ENCODE assay signal across 9 cellular contexts in the genomic region with DNA sequence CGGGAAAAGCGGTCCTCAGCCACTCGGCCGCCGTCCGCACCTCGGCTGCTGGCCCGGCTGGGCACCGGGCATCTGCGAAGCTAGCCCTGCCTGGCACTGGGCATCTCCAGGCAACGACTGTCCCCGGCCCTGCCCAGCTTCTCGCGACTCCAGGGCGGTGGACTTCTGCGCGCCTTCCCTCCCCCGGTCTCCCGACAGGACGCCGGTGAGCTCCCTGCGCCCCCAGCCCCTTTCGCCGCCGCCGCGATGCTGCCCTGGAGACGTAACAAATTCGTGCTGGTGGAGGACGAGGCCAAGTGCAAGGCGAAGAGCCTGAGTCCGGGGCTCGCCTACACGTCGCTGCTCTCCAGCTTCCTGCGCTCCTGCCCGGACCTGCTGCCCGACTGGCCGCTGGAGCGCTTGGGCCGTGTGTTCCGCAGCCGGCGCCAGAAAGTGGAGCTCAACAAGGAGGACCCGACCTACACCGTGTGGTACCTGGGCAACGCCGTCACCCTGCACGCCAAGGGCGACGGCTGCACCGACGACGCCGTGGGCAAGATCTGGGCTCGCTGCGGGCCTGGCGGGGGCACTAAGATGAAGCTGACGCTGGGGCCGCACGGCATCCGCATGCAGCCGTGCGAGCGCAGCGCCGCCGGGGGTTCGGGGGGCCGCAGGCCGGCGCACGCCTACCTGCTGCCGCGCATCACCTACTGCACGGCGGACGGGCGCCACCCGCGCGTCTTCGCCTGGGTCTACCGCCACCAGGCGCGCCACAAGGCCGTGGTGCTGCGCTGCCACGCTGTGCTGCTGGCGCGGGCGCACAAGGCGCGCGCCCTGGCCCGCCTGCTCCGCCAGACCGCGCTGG. TPM values are rescaled to one million over a fixed set of nuclear protein-coding genes. Genes with fewer than 3 reads are reported as not detected.
A peak's percentile ranks its signal among the peaks of the same experiment; 100 is the strongest.
DNase-seq lines count a peak whose midpoint lies in the region; ATAC-seq, FAIRE-seq and TF ChIP-seq lines count a peak whose summit lies in the region.
"Had no signal": no experiment of that assay in that cellular context is flagged by ENCODE, and none has a peak within 500 bp of the region (broad histone marks: within the 10 kb centered on the region; RNA-seq: fewer than 3 reads in every experiment).

No MANE protein-coding gene starts in this region.

- H3K27me3 ChIP-seq in heart left ventricle (peaks cover 6 to 42% (median 14%) of the 10 kb centered on the region in 9 donors), rectal smooth muscle tissue (ENCODE audit: control insufficient read depth, insufficient read depth, low read length) (peaks cover 5% of the 10 kb centered on the region)

- no peaks in the 10 kb centered on the region for H3K9me3 ChIP-seq in heart left ventricle

- H3K4me1 ChIP-seq in heart left ventricle (peaks cover 0 to 42% (median 19%) of the 10 kb centered on the region in 12 donors), rectal smooth muscle tissue (ENCODE audit: control insufficient read depth, insufficient read depth, low read length) (no peaks in the 10 kb centered on the region)

- intact Hi-C loops in heart left ventricle (cut with DNase I), result no loop called here

- no peak overlapping the region for H3K9ac ChIP-seq in rectal smooth muscle tissue (ENCODE audit: low read length)

- DNase-seq in GM12891 (ENCODE audit: insufficient read length, low spot score) (peak; percentile 43), heart left ventricle (peak in 2 of 5 donors; percentile 38 to 40), AML-193 (lab: John Stamatoyannopoulos, UW) (no peak), SIG-M5 treated with dmso at 0.1 percent for 504 hours (lab: John Stamatoyannopoulos, UW; ENCODE audit: unreplicated experiment) (no peak), NCI-H1048 (lab: John Stamatoyannopoulos, UW) (no peak)
- DNase-seq: NCI-H2081 treated with DMSO at 0.1 percent for 48 hours had no signal

- H3K36me3 ChIP-seq in heart left ventricle (no peaks in the 10 kb centered on the region), rectal smooth muscle tissue (ENCODE audit: control insufficient read depth, insufficient read depth, low read length) (no peaks in the 10 kb centered on the region)

- WGBS in heart left ventricle, 4 donors, result 1% methylated on average over 21 to 99 of the region's 99 CpGs

- TF ChIP-seq POLR2A in GM12891 (IDR thresholded peaks at IDR 0.05; ENCODE audit: low read depth, low read length) (no peak), heart left ventricle (IDR thresholded peaks at IDR 0.05) (no peak)

- peak overlapping the region in 9 of 12 donors; percentile 54 to 87 (median 70) for H3K27ac ChIP-seq in heart left ventricle
- no peak overlapping the region for H3K27ac ChIP-seq in rectal smooth muscle tissue (ENCODE audit: low read depth, low read length)

- TF ChIP-seq CTCF in heart left ventricle (IDR thresholded peaks at IDR 0.05), result no peak

- FAIRE-seq in GM12891 (lab: Jason Lieb, UNC), result no peak

- H3K4me3 ChIP-seq in heart left ventricle (peak overlapping the region; percentile 35 to 62 (median 52)), rectal smooth muscle tissue (ENCODE audit: low read length) (peak overlapping the region; percentile 19)

- ATAC-seq in SK-N-SH treated with all-trans-retinoic acid at 6 μM for 48 hours (peak; percentile 44), heart left ventricle (peak in 2 of 4 donors; percentile 26 to 32), HG02852 (IDR thresholded peaks at IDR 0.05; ENCODE audit: unreplicated experiment) (no peak)

TF ChIP-seq in GM12891, 5 proteins besides CTCF, POLR2A, EP300 and RAD21:
- TF ChIP-seq POLR2AphosphoS5 (IDR thresholded peaks at IDR 0.05; ENCODE audit: low read depth, low read length) (no peak), POU2F2 (IDR thresholded peaks at IDR 0.05; ENCODE audit: low read depth, low read length) (no peak), PAX5 (IDR thresholded peaks at IDR 0.05; ENCODE audit: insufficient read depth, low read length, severe bottlenecking) (no peak), SPI1 (IDR thresholded peaks at IDR 0.05; ENCODE audit: low read depth, low read length) (no peak), TAF1 (IDR thresholded peaks at IDR 0.05; ENCODE audit: low read depth, low read length) (no peak)

TF ChIP-seq in SK-N-SH treated with all-trans-retinoic acid at 6 μM for 48 hours, 23 proteins besides CTCF, POLR2A, EP300 and RAD21:
- TF ChIP-seq, protein P1, sequence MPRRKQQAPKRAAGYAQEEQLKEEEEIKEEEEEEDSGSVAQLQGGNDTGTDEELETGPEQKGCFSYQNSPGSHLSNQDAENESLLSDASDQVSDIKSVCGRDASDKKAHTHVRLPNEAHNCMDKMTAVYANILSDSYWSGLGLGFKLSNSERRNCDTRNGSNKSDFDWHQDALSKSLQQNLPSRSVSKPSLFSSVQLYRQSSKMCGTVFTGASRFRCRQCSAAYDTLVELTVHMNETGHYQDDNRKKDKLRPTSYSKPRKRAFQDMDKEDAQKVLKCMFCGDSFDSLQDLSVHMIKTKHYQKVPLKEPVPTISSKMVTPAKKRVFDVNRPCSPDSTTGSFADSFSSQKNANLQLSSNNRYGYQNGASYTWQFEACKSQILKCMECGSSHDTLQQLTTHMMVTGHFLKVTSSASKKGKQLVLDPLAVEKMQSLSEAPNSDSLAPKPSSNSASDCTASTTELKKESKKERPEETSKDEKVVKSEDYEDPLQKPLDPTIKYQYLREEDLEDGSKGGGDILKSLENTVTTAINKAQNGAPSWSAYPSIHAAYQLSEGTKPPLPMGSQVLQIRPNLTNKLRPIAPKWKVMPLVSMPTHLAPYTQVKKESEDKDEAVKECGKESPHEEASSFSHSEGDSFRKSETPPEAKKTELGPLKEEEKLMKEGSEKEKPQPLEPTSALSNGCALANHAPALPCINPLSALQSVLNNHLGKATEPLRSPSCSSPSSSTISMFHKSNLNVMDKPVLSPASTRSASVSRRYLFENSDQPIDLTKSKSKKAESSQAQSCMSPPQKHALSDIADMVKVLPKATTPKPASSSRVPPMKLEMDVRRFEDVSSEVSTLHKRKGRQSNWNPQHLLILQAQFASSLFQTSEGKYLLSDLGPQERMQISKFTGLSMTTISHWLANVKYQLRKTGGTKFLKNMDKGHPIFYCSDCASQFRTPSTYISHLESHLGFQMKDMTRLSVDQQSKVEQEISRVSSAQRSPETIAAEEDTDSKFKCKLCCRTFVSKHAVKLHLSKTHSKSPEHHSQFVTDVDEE (CRISPR knock-in tag; IDR thresholded peaks at IDR 0.05), result no peak
- TF ChIP-seq BACH2 (CRISPR knock-in tag; IDR thresholded peaks at IDR 0.05; ENCODE audit: borderline replicate concordance), result no peak
- no peak for TF ChIP-seq GLIS3 (CRISPR knock-in tag; IDR thresholded peaks at IDR 0.05)
- no peak for TF ChIP-seq PPARA (CRISPR knock-in tag; IDR thresholded peaks at IDR 0.05; ENCODE audit: borderline replicate concordance)
- no peak for TF ChIP-seq OSR1 (CRISPR knock-in tag; IDR thresholded peaks at IDR 0.05)
- TF ChIP-seq TCF4 (CRISPR knock-in tag; IDR thresholded peaks at IDR 0.05; ENCODE audit: borderline replicate concordance), result no peak
- TF ChIP-seq, protein P2, sequence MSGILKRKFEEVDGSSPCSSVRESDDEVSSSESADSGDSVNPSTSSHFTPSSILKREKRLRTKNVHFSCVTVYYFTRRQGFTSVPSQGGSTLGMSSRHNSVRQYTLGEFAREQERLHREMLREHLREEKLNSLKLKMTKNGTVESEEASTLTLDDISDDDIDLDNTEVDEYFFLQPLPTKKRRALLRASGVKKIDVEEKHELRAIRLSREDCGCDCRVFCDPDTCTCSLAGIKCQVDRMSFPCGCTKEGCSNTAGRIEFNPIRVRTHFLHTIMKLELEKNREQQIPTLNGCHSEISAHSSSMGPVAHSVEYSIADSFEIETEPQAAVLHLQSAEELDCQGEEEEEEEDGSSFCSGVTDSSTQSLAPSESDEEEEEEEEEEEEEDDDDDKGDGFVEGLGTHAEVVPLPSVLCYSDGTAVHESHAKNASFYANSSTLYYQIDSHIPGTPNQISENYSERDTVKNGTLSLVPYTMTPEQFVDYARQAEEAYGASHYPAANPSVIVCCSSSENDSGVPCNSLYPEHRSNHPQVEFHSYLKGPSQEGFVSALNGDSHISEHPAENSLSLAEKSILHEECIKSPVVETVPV (CRISPR knock-in tag; IDR thresholded peaks at IDR 0.05), result no peak
- TF ChIP-seq ARNTL (CRISPR knock-in tag; IDR thresholded peaks at IDR 0.05; ENCODE audit: borderline replicate concordance, low read depth), result no peak
- TF ChIP-seq, protein P3, sequence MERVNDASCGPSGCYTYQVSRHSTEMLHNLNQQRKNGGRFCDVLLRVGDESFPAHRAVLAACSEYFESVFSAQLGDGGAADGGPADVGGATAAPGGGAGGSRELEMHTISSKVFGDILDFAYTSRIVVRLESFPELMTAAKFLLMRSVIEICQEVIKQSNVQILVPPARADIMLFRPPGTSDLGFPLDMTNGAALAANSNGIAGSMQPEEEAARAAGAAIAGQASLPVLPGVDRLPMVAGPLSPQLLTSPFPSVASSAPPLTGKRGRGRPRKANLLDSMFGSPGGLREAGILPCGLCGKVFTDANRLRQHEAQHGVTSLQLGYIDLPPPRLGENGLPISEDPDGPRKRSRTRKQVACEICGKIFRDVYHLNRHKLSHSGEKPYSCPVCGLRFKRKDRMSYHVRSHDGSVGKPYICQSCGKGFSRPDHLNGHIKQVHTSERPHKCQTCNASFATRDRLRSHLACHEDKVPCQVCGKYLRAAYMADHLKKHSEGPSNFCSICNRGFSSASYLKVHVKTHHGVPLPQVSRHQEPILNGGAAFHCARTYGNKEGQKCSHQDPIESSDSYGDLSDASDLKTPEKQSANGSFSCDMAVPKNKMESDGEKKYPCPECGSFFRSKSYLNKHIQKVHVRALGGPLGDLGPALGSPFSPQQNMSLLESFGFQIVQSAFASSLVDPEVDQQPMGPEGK (CRISPR knock-in tag; IDR thresholded peaks at IDR 0.05; ENCODE audit: borderline replicate concordance), result no peak
- no peak for TF ChIP-seq ZC3H10 (CRISPR knock-in tag; IDR thresholded peaks at IDR 0.05)
- no peak for TF ChIP-seq ZNF565 (CRISPR knock-in tag; conservative IDR thresholded peaks at IDR 0.05; ENCODE audit: low read depth)
- no peak for TF ChIP-seq TOX (CRISPR knock-in tag; IDR thresholded peaks at IDR 0.05; ENCODE audit: borderline replicate concordance)

RNA-seq across cellular contexts. Expression of a gene that starts 0.6 kb away (rescaled TPM):
- polyA plus RNA-seq in GM12891 (2012; ENCODE audit: low read depth, missing spikeins), result not detected
- 1 to 10 TPM; 1.4 to 5.2 (median 2.9) TPM for total RNA-seq in heart left ventricle
- 1 to 10 TPM; 1.2 to 1.9 TPM for polyA plus RNA-seq in heart left ventricle

RNA-seq across cellular contexts. Expression of a gene that starts 35.9 kb away (rescaled TPM):
- not detected for polyA plus RNA-seq in GM12891 (2012; ENCODE audit: low read depth, missing spikeins)
- 1 to 10 TPM in 7 of 9 donors, under 1 TPM in 2; 0.63 to 7.6 (median 2.8) TPM for total RNA-seq in heart left ventricle
- 1 to 10 TPM; 2.9 to 5.1 TPM for polyA plus RNA-seq in heart left ventricle

RNA-seq across cellular contexts. Expression of a gene that starts 45.0 kb away (rescaled TPM):
- polyA plus RNA-seq in GM12891 (2012; ENCODE audit: low read depth, missing spikeins), result 15.9 TPM
- 10 to 100 TPM; 34.5 to 57.1 (median 41.2) TPM for total RNA-seq in heart left ventricle
- polyA plus RNA-seq in heart left ventricle, result 10 to 100 TPM; 12.4 to 57.3 TPM
